Comparison of ENCODE assay signal across 15 cellular contexts in the genomic region with DNA sequence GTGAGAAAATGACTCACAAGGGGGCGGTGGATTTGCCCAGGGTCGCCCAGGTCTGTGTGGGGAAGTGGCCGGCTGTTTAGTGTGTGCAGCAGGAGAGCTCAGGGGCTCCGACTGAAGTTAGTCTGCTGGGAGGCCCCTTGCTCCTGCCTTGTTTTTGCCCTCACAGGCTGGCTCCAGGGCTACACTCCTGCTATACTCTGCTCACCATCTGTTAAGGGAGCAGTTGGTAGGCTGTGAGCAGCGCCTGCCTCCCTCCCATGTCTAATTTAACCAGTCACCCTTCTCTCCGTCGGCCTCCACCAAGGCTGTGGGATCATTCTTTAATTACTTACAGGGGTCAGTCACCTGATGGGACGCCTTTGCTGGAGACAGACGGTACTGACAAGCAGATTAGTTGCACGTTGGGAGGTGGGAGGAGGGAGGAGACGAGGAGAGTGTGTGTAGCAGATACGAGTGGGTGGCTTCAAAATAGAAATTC. TPM values are rescaled to one million over a fixed set of nuclear protein-coding genes. Genes with fewer than 3 reads are reported as not detected.
DNase-seq lines count a peak whose midpoint lies in the region; ATAC-seq and TF ChIP-seq lines count a peak whose summit lies in the region.
"Had no signal": no experiment of that assay in that cellular context is flagged by ENCODE, and none has a peak within 500 bp of the region (broad histone marks: within the 10 kb centered on the region; RNA-seq: fewer than 3 reads in every experiment).

No MANE protein-coding gene starts in this region.

- no peak overlapping the region for H3K4me3 Mint-ChIP-seq in activated naive CD8-positive, alpha-beta T cell treated with anti-CD3 and anti-CD28 coated beads, Interleukin-2, amount 10 ng/mL, durations not matched to agents 7 days and 5 days

- H3K27me3 ChIP-seq in cardiac muscle cell = no peaks in the 10 kb centered on the region
- no peaks in the 10 kb centered on the region for H3K27me3 ChIP-seq in heart left ventricle

- DNase-seq in cardiac muscle cell (ENCODE audit: low read depth in 1 of 2, low spot score in 1 of 2) (peak in 1 of 2 donors; percentile 49), heart left ventricle (no peak), NCI-H146 (lab: John Stamatoyannopoulos, UW) (no peak)
- DNase-seq in activated naive CD8-positive, alpha-beta T cell treated with anti-CD3 and anti-CD28 coated beads, Interleukin-2, amount 10 ng/mL, durations not matched to agents 7 days and 5 days = no peak
- no peak for DNase-seq in activated naive CD4-positive, alpha-beta T cell treated with Interleukin-2 at 50 U/mL for 16 hours
- DNase-seq in activated CD8-positive, alpha-beta memory T cell treated with anti-CD3 and anti-CD28 coated beads, Interleukin-2, amount 50 U/mL, for 48 hours = no peak
- DNase-seq: ACHN; DMS53; GM23248; left ventricle myocardium superior; MM.1S; NCI-H446; stimulated activated CD4-positive, alpha-beta T cell treated with anti-CD3 and anti-CD28 coated beads, Interleukin-12 subunit alpha, Interleukin-12 subunit beta, amount 100 ng/mL, for 4 hours had no signal

- H3K36me3 Mint-ChIP-seq in activated naive CD8-positive, alpha-beta T cell treated with anti-CD3 and anti-CD28 coated beads, Interleukin-2, amount 10 ng/mL, durations not matched to agents 7 days and 5 days = peaks cover 21% of the 10 kb centered on the region

- POLR2A ChIA-PET in activated naive CD8-positive, alpha-beta T cell treated with anti-CD3 and anti-CD28 coated beads, Interleukin-2, amount 10 ng/mL, durations not matched to agents 7 days and 5 days (lab: Charles Lee) = no interaction called here

- TF ChIP-seq POLR2A in heart left ventricle (IDR thresholded peaks at IDR 0.05) = no peak

- 68 to 76% (median 73%) methylated on average over 12 of the region's 12 CpGs for WGBS in heart left ventricle, 4 donors
- WGBS in mesodermal cell (ENCODE audit: insufficient coverage in 2 of 2), 2 experiments = 45 to 67% methylated on average over 9 to 11 of the region's 12 CpGs

- peak overlapping the region; percentile 58 for H3K27ac Mint-ChIP-seq in activated naive CD8-positive, alpha-beta T cell treated with anti-CD3 and anti-CD28 coated beads, Interleukin-2, amount 10 ng/mL, durations not matched to agents 7 days and 5 days

- H3K4me1 ChIP-seq in cardiac muscle cell (ENCODE audit: low read depth) (peaks cover 28% of the 10 kb centered on the region), heart left ventricle (peaks cover 0 to 61% (median 29%) of the 10 kb centered on the region in 12 donors), mesodermal cell (ENCODE audit: control insufficient read depth, insufficient read depth, low read length, poor library complexity, severe bottlenecking) (peaks cover 33% of the 10 kb centered on the region)

- H3K4me3 ChIP-seq in cardiac muscle cell (no peak overlapping the region), heart left ventricle (no peak overlapping the region), mesodermal cell (ENCODE audit: extremely low read depth, insufficient read depth, low read length, poor library complexity, severe bottlenecking) (no peak overlapping the region)
- H3K4me3 ChIP-seq: GM23248 had no signal

- H3K27ac ChIP-seq in cardiac muscle cell = peak overlapping the region; percentile 75
- H3K27ac ChIP-seq in heart left ventricle = no peak overlapping the region
- H3K27ac ChIP-seq in mesodermal cell (ENCODE audit: low read depth, low read length, severe bottlenecking) = peak overlapping the region; percentile 36
- H3K27ac ChIP-seq: GM23248 had no signal

- intact Hi-C loops in heart left ventricle (cut with DNase I) = loop anchor here in 5 of 10 donors (2.0 to 10.0 kb wide), 6 partner anchors 34 to 111 kb away; a partner anchor contains a TSS

- H3K9me3 Mint-ChIP-seq in activated naive CD8-positive, alpha-beta T cell treated with anti-CD3 and anti-CD28 coated beads, Interleukin-2, amount 10 ng/mL, durations not matched to agents 7 days and 5 days = no peaks in the 10 kb centered on the region

- no peak for ATAC-seq in heart left ventricle
- ATAC-seq in activated naive CD8-positive, alpha-beta T cell treated with anti-CD3 and anti-CD28 coated beads, Interleukin-2, amount 10 ng/mL, durations not matched to agents 7 days and 5 days (ENCODE audit: low read depth) = no peak
- ATAC-seq in HG02642 (IDR thresholded peaks at IDR 0.05; ENCODE audit: poor library complexity, unreplicated experiment) = no peak
- ATAC-seq: left ventricle myocardium superior had no signal

- no peaks in the 10 kb centered on the region for H3K27me3 Mint-ChIP-seq in activated naive CD8-positive, alpha-beta T cell treated with anti-CD3 and anti-CD28 coated beads, Interleukin-2, amount 10 ng/mL, durations not matched to agents 7 days and 5 days

- no peak for TF ChIP-seq CTCF in cardiac muscle cell (IDR thresholded peaks at IDR 0.05; ENCODE audit: low read depth, low read length)
- TF ChIP-seq CTCF in heart left ventricle (IDR thresholded peaks at IDR 0.05) = no peak

- H3K9me3 ChIP-seq in cardiac muscle cell (ENCODE audit: low read depth) (no peaks in the 10 kb centered on the region), heart left ventricle (no peaks in the 10 kb centered on the region), mesodermal cell (ENCODE audit: control insufficient read depth, low read length) (no peaks in the 10 kb centered on the region)

- H3K36me3 ChIP-seq in cardiac muscle cell (no peaks in the 10 kb centered on the region), heart left ventricle (no peaks in the 10 kb centered on the region), mesodermal cell (ENCODE audit: control insufficient read depth, insufficient read depth, low read length) (peaks cover 6% of the 10 kb centered on the region)

- peaks cover 27% of the 10 kb centered on the region for H3K4me1 Mint-ChIP-seq in activated naive CD8-positive, alpha-beta T cell treated with anti-CD3 and anti-CD28 coated beads, Interleukin-2, amount 10 ng/mL, durations not matched to agents 7 days and 5 days

RNA-seq across cellular contexts. Expression of a gene that starts 35.5 kb away (rescaled TPM):
- total RNA-seq in cardiac muscle cell (19.8 and 29.0 TPM in 2 replicates), heart left ventricle (10 to 100 TPM in 3 of 9 donors, 1 to 10 TPM in 6; 6.1 to 31.1 (median 7.5) TPM)
- polyA plus RNA-seq in cardiac muscle cell (13.8 and 15.7 TPM in 2 replicates), heart left ventricle (1 to 10 TPM; 6.3 to 8.0 TPM)
- 10 to 100 TPM; 57.0 to 60.2 TPM for total RNA-seq in activated naive CD8-positive, alpha-beta T cell treated with anti-CD3 and anti-CD28 coated beads, Interleukin-2, amount 10 ng/mL, durations not matched to agents 7 days and 5 days
- 37.3 TPM for polyA plus RNA-seq in mesodermal cell (2013, experiment 1 of 2)
- polyA plus RNA-seq in mesodermal cell (2013, experiment 2 of 2) = 34.7 TPM

Comparison
In these comparisons a context has a peak if more than half of its experiments do, and no peak if none do; other contexts are left out.
1. H3K27ac ChIP-seq: peak in cardiac muscle cell (single experiment) and mesodermal cell (single experiment); none in heart left ventricle (0 of 12).